Comparison of ENCODE assay signal across 8 cellular contexts in genomic region chr21:8245642-8246449, GRCh38.
A peak's percentile ranks its signal among the peaks of the same experiment; 100 is the strongest.
DNase-seq lines count a peak whose midpoint lies in the region; ATAC-seq and TF ChIP-seq lines count a peak whose summit lies in the region.
"Not testable (repeated sequence)": the region's sequence is repeated elsewhere in the genome, so short reads cannot be mapped to it uniquely, and the experiment has no call there.

No MANE protein-coding gene starts in this region.

- not testable (repeated sequence) for H3K36me3 Mint-ChIP-seq in CD8-positive, alpha-beta T cell; T-cell

- DNase-seq in CD8-positive, alpha-beta T cell; T-cell; omental fat pad (ENCODE audit: low spot score): not testable (repeated sequence)

- H3K4me3 ChIP-seq in CD8-positive, alpha-beta T cell (ENCODE audit: low read depth, low read length); gastroesophageal sphincter: not testable (repeated sequence)

- not testable (repeated sequence) for H3K27me3 ChIP-seq in CD8-positive, alpha-beta T cell (ENCODE audit: insufficient read depth, low read length); gastroesophageal sphincter

- TF ChIP-seq POLR2A in gastroesophageal sphincter (IDR thresholded peaks at IDR 0.05): not testable (repeated sequence)

- not testable (repeated sequence) for H3K27me3 Mint-ChIP-seq in CD8-positive, alpha-beta T cell (ENCODE audit: low read depth); T-cell

- not testable (repeated sequence) for H3K4me3 Mint-ChIP-seq in CD8-positive, alpha-beta T cell; T-cell

- not testable (repeated sequence) for H3K9me3 Mint-ChIP-seq in CD8-positive, alpha-beta T cell; T-cell

- not testable (repeated sequence) for H3K4me1 Mint-ChIP-seq in CD8-positive, alpha-beta T cell (ENCODE audit: low read depth); T-cell

- ATAC-seq in CD8-positive, alpha-beta T cell: peak; percentile 57
- peak; percentile 58 for ATAC-seq in GM19043 (IDR thresholded peaks at IDR 0.05; ENCODE audit: low read depth, unreplicated experiment)
- peak; percentile 80 for ATAC-seq in GM21529 (IDR thresholded peaks at IDR 0.05; ENCODE audit: unreplicated experiment)
- ATAC-seq in HG02884 (IDR thresholded peaks at IDR 0.05; ENCODE audit: unreplicated experiment): peak; percentile 62
- ATAC-seq in HG03280 (IDR thresholded peaks at IDR 0.05; ENCODE audit: unreplicated experiment): peak; percentile 76
- ATAC-seq in T-cell (replicated peaks in 1 of 4): peak; percentile 67 to 74 (median 73)
- peak; percentile 79 for ATAC-seq in gastroesophageal sphincter
- peak; percentile 91 for ATAC-seq in omental fat pad (ENCODE audit: low FRiP score)

- not testable (repeated sequence) for H3K4me1 ChIP-seq in CD8-positive, alpha-beta T cell (ENCODE audit: insufficient read depth, low read length); gastroesophageal sphincter

- no CpG with 5 or more reads among the region's 43 CpGs for WGBS in gastroesophageal sphincter (ENCODE audit: low coverage in 1 of 2), 2 donors

- intact Hi-C loops in CD8-positive, alpha-beta T cell (cut with DNase I, micrococcal nuclease): not testable (repeated sequence)

- not testable (repeated sequence) for TF ChIP-seq CTCF in CD8-positive, alpha-beta T cell (IDR thresholded peaks at IDR 0.05); gastroesophageal sphincter (IDR thresholded peaks at IDR 0.05); omental fat pad (IDR thresholded peaks at IDR 0.05)

- POLR2A ChIA-PET in CD8-positive, alpha-beta T cell (lab: Charles Lee); T-cell (lab: Charles Lee): not testable (repeated sequence)

- not testable (repeated sequence) for H3K9me3 ChIP-seq in CD8-positive, alpha-beta T cell (ENCODE audit: low read length); gastroesophageal sphincter

- H3K27ac ChIP-seq in CD8-positive, alpha-beta T cell (ENCODE audit: low read depth, low read length); gastroesophageal sphincter: not testable (repeated sequence)

- CTCF ChIA-PET in CD8-positive, alpha-beta T cell (lab: Charles Lee); T-cell (lab: Charles Lee): not testable (repeated sequence)

- TF ChIP-seq EP300 in gastroesophageal sphincter (IDR thresholded peaks at IDR 0.05): not testable (repeated sequence)

- H3K27ac Mint-ChIP-seq in CD8-positive, alpha-beta T cell; T-cell: not testable (repeated sequence)

- H3K36me3 ChIP-seq in CD8-positive, alpha-beta T cell (ENCODE audit: insufficient read depth, low read length); gastroesophageal sphincter: not testable (repeated sequence)
